Comparison of ENCODE assay signal across 23 cellular contexts in genomic region chr1:33462449-33463164, GRCh38.
"Had no signal": no experiment of that assay in that cellular context is flagged by ENCODE, and none has a peak within 500 bp of the region (broad histone marks: within the 10 kb centered on the region; RNA-seq: fewer than 3 reads in every experiment).

No MANE protein-coding gene starts in this region.

- DNase-seq: activated CD4-positive, alpha-beta T cell treated with anti-CD3 and anti-CD28 coated beads for 48 hours; activated CD8-positive, alpha-beta T cell treated with anti-CD3 and anti-CD28 coated beads, Interleukin-2, amount 10 ng/mL, durations not matched to agents 7 days and 5 days; activated naive CD4-positive, alpha-beta T cell treated with Interleukin-2 at 50 U/mL for 16 hours; activated naive CD8-positive, alpha-beta T cell treated with anti-CD3 and anti-CD28 coated beads, Interleukin-2, amount 10 ng/mL, durations not matched to agents 7 days and 5 days; activated T-cell treated with anti-CD3 and anti-CD28 coated beads, Interleukin-2, amount 50 U/mL, for 24 hours; amygdala; dorsolateral prefrontal cortex; foreskin fibroblast; hippocampal formation; left cardiac atrium; lower lobe of right lung; occipital lobe; right cardiac atrium; stimulated activated CD4-positive, alpha-beta T cell treated with anti-CD3 and anti-CD28 coated beads, Interleukin-4, amount 100 ng/mL, for 1 hour; SW 1271 had no signal

- H3K9me3 Mint-ChIP-seq: activated naive CD8-positive, alpha-beta T cell treated with anti-CD3 and anti-CD28 coated beads, Interleukin-2, amount 10 ng/mL, durations not matched to agents 7 days and 5 days; activated T-cell treated with anti-CD3 and anti-CD28 coated beads, Interleukin-2, amount 50 U/mL, for 24 hours; activated T-helper 2 cell treated with anti-CD3 and anti-CD28 coated beads, Interferon-gamma antibody, Interleukin-2, Interleukin-4, amounts not matched to agents 10 μg/mL and 5 μg/mL and 100 μg/mL, durations not matched to agents 14 hours and 24 hours and 36 hours; mesothelial cell of epicardium; T-helper 2 cell treated with Interferon-gamma antibody and Interleukin-4, amounts not matched to agents 5 μg/mL and 100 μg/mL, for 36 hours had no signal

- H3K36me3 ChIP-seq: lower lobe of right lung, prostate gland, thoracic aorta had no signal

- H3K4me3 Mint-ChIP-seq: activated CD8-positive, alpha-beta T cell treated with anti-CD3 and anti-CD28 coated beads, Interleukin-2, amount 10 ng/mL, durations not matched to agents 7 days and 5 days; activated naive CD8-positive, alpha-beta T cell treated with anti-CD3 and anti-CD28 coated beads, Interleukin-2, amount 10 ng/mL, durations not matched to agents 7 days and 5 days; activated T-cell treated with anti-CD3 and anti-CD28 coated beads, Interleukin-2, amount 50 U/mL, for 24 hours; mesothelial cell of epicardium; T-helper 2 cell treated with Interferon-gamma antibody and Interleukin-4, amounts not matched to agents 5 μg/mL and 100 μg/mL, for 36 hours had no signal

- H3K4me2 ChIP-seq: smooth muscle cell had no signal

- H3K27ac Mint-ChIP-seq: activated CD8-positive, alpha-beta T cell treated with anti-CD3 and anti-CD28 coated beads, Interleukin-2, amount 10 ng/mL, durations not matched to agents 7 days and 5 days; activated naive CD8-positive, alpha-beta T cell treated with anti-CD3 and anti-CD28 coated beads, Interleukin-2, amount 10 ng/mL, durations not matched to agents 7 days and 5 days; activated T-cell treated with anti-CD3 and anti-CD28 coated beads, Interleukin-2, amount 50 U/mL, for 24 hours; activated T-helper 2 cell treated with anti-CD3 and anti-CD28 coated beads, Interferon-gamma antibody, Interleukin-2, Interleukin-4, amounts not matched to agents 10 μg/mL and 5 μg/mL and 100 μg/mL, durations not matched to agents 14 hours and 24 hours and 36 hours; mesothelial cell of epicardium; T-helper 2 cell treated with Interferon-gamma antibody and Interleukin-4, amounts not matched to agents 5 μg/mL and 100 μg/mL, for 36 hours had no signal

- ATAC-seq: activated CD8-positive, alpha-beta T cell treated with anti-CD3 and anti-CD28 coated beads, Interleukin-2, amount 10 ng/mL, durations not matched to agents 7 days and 5 days; left cardiac atrium; lower lobe of right lung; right cardiac atrium had no signal

- H3K4me3 ChIP-seq: dorsolateral prefrontal cortex, lower lobe of right lung, prostate gland, smooth muscle cell, thoracic aorta had no signal

- H3K27ac ChIP-seq: lower lobe of right lung had no signal

- FAIRE-seq: islet of Langerhans, TTC549 had no signal

- H3K4me1 ChIP-seq: prostate gland had no signal

- H3K9me3 ChIP-seq: lower lobe of right lung, prostate gland, thoracic aorta had no signal

- H3K27me3 ChIP-seq: dorsolateral prefrontal cortex had no signal

- H3K36me3 Mint-ChIP-seq: activated naive CD8-positive, alpha-beta T cell treated with anti-CD3 and anti-CD28 coated beads, Interleukin-2, amount 10 ng/mL, durations not matched to agents 7 days and 5 days; mesothelial cell of epicardium had no signal
